8 cellular contexts compared by ENCODE assay signal in the genomic region with DNA sequence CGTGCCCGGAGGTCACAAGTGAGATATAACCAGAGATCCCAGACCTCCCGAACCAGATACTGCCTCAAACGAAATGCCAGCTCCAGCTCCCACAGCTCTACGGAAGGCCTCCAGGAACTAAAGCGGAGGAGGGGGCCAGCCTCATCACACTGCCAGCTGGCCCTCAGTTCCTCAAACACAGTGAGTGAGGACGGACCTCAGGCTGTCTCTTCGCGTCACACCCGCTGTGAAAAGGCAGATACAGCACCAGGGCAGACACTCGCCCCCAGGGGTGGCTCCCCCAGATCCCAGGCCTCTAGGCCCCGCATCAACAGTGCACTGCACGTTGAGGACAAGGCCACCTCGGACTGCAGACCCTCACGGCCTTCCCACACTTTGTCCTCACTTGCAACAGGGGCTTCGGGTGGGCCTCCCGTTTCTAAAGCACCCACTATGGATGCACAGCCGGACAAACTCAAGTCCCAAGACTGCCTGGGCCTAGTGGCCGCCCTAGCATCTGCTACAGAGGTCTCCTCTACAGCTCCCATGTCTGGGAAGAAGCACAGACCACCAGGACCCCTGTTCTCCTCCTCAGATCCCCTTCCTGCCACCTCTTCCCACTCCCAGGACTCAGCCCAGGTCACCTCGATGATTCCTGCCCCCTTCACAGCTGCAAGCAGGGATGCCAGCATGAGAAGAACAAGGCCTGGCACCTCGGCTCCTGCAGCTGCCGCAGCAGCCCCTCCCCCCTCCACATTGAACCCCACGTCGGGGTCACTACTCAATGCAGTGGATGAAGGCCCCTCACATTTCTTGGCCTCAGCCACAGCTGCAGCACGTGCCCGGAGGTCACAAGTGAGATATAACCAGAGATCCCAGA.
DNase-seq lines count a peak whose midpoint lies in the region; ATAC-seq, FAIRE-seq and TF ChIP-seq lines count a peak whose summit lies in the region.
"Not testable (repeated sequence)": the region's sequence is repeated elsewhere in the genome, so short reads cannot be mapped to it uniquely, and the experiment has no call there.

No MANE protein-coding gene starts in this region.

- CTCF ChIA-PET in CD8-positive, alpha-beta T cell (lab: Charles Lee); K562 (lab: Yijun Ruan, JAX; ENCODE audit: low intra/inter-chr PET ratio): not testable (repeated sequence)

- TF ChIP-seq CTCF in CD8-positive, alpha-beta T cell (IDR thresholded peaks at IDR 0.05); K562 (IDR thresholded peaks at IDR 0.05 in 2 of 3, conservative IDR thresholded peaks at IDR 0.05 in 1 of 3; ENCODE audit: insufficient read depth in 2 of 3, low read depth in 1 of 3, low read length in 3 of 3); osteocyte (IDR thresholded peaks at IDR 0.05): not testable (repeated sequence)

- H3K9me3 Mint-ChIP-seq in CD8-positive, alpha-beta T cell; osteocyte (ENCODE audit: unreplicated experiment): not testable (repeated sequence)

- not testable (repeated sequence) for TF ChIP-seq RAD21 in K562 (CRISPR knock-in tag; conservative IDR thresholded peaks at IDR 0.05 in 1 of 2, IDR thresholded peaks at IDR 0.05 in 1 of 2)

- not testable (repeated sequence) for H3K9me3 ChIP-seq in CD8-positive, alpha-beta T cell (ENCODE audit: low read length); K562 (replicated peaks; ENCODE audit: control insufficient read depth, insufficient read depth, low read depth, low read length)

- FAIRE-seq in HTR-8/SVneo (lab: Jason Lieb, UNC); K562 (lab: Jason Lieb, UNC): not testable (repeated sequence)

- peak; percentile 26 for TF ChIP-seq POLR2A in K562 (conservative IDR thresholded peaks at IDR 0.05)

- not testable (repeated sequence) for H3K4me2 ChIP-seq in K562 (ENCODE audit: insufficient read depth, low read length)

- in situ Hi-C loops in K562 (cut with MboI) = loop anchor here (25.0 kb wide), 1 partner anchor 730 kb away; no protein-coding TSS in a partner anchor

- not testable (repeated sequence) for H3K27me3 Mint-ChIP-seq in CD8-positive, alpha-beta T cell (ENCODE audit: low read depth); osteocyte (ENCODE audit: unreplicated experiment)

- not testable (repeated sequence) for H3K4me1 Mint-ChIP-seq in CD8-positive, alpha-beta T cell (ENCODE audit: low read depth); osteocyte (ENCODE audit: unreplicated experiment)

- BruUV-seq in K562 (replicated peaks; lab: Mats Ljungman, UMichigan) = not testable (repeated sequence)

- not testable (repeated sequence) for H3K9me1 ChIP-seq in K562 (ENCODE audit: control insufficient read depth, insufficient read depth, low read length)

- not testable (repeated sequence) for H3K79me2 ChIP-seq in K562 (ENCODE audit: control insufficient read depth, insufficient read depth, low read length)

- not testable (repeated sequence) for H3K4me3 Mint-ChIP-seq in CD8-positive, alpha-beta T cell; osteocyte (ENCODE audit: unreplicated experiment)

- not testable (repeated sequence) for TF ChIP-seq EP300 in K562 (IDR thresholded peaks at IDR 0.05; ENCODE audit: low read length)

- H3K4me3 ChIP-seq in CD8-positive, alpha-beta T cell (ENCODE audit: low read depth, low read length); K562: not testable (repeated sequence)

- peak in 3 of 7 experiments; percentile 9 to 39 (median 23) for DNase-seq in CD8-positive, alpha-beta T cell
- DNase-seq in HTR-8/SVneo (ENCODE audit: insufficient read length, low spot score) (peak; percentile 18), K562 (ENCODE audit: extremely low read depth in 1 of 4, low spot score in 3 of 4) (peak in 2 of 4 experiments; percentile 5), globus pallidus (ENCODE audit: low spot score) (peak; percentile 47), left kidney (ENCODE audit: low read depth, low spot score) (peak; percentile 96), osteocyte (ENCODE audit: extremely low spot score, unreplicated experiment) (peak; percentile 94)
- DNase-seq in activated CD4-positive, alpha-beta T cell treated with anti-CD3 and anti-CD28 coated beads for 48 hours = peak; percentile 10

- H2AFZ ChIP-seq in K562 (ENCODE audit: low read depth, low read length) = not testable (repeated sequence)

- H3K27me3 ChIP-seq in CD8-positive, alpha-beta T cell (ENCODE audit: insufficient read depth, low read length); K562 (ENCODE audit: control insufficient read depth in 2 of 2, insufficient read depth in 2 of 2, low read length in 2 of 2): not testable (repeated sequence)

- not testable (repeated sequence) for H3K4me1 ChIP-seq in CD8-positive, alpha-beta T cell (ENCODE audit: insufficient read depth, low read length); K562 (replicated peaks in 1 of 2; ENCODE audit: control insufficient read depth in 2 of 2, insufficient read depth in 2 of 2, low read length in 2 of 2)

- not testable (repeated sequence) for ATAC-seq in CD8-positive, alpha-beta T cell; K562

- intact Hi-C loops in CD8-positive, alpha-beta T cell (cut with DNase I, micrococcal nuclease) = loop anchor here in 1 of 2 experiments (5.0 kb wide), 1 partner anchor 275 kb away; no protein-coding TSS in a partner anchor
- intact Hi-C loops in K562 (cut with micrococcal nuclease) = not testable (repeated sequence)

- H3K27ac ChIP-seq in CD8-positive, alpha-beta T cell (ENCODE audit: low read depth, low read length); K562 (ENCODE audit: extremely low read depth, low read depth, low read length): not testable (repeated sequence)
- peak overlapping the region; percentile 64 for H3K27ac ChIP-seq in temporal lobe (ENCODE audit: low read depth, low read length)

- not testable (repeated sequence) for H3K36me3 ChIP-seq in CD8-positive, alpha-beta T cell (ENCODE audit: insufficient read depth, low read length); K562 (ENCODE audit: control insufficient read depth, insufficient read depth, low read length)

- peak overlapping the region; percentile 3 for H3K27ac Mint-ChIP-seq in CD8-positive, alpha-beta T cell
- H3K27ac Mint-ChIP-seq in osteocyte (ENCODE audit: unreplicated experiment) = not testable (repeated sequence)

- WGBS in K562 (ENCODE audit: insufficient coverage, low coverage, missing lambda C conversion rate) = 86% methylated on average over 26 of the region's 26 CpGs

- POLR2A ChIA-PET in CD8-positive, alpha-beta T cell (lab: Charles Lee) = not testable (repeated sequence)
- POLR2A ChIA-PET in K562 (lab: Yijun Ruan, JAX) = interaction anchor here (0.6 kb wide), 1 partner anchor 723 kb away, joined by 3 read pairs; no protein-coding TSS in a partner anchor

- H4K20me1 ChIP-seq in K562 (replicated peaks; ENCODE audit: control insufficient read depth, insufficient read depth, low read length) = not testable (repeated sequence)

- peaks cover 50% of the 10 kb centered on the region for H3K36me3 Mint-ChIP-seq in CD8-positive, alpha-beta T cell
- H3K36me3 Mint-ChIP-seq in osteocyte (ENCODE audit: unreplicated experiment) = peaks cover 21% of the 10 kb centered on the region

- peak overlapping the region in 1 of 2 experiments; percentile 18; a peak in 1 of 4 replicates for H3K9ac ChIP-seq in K562 (ENCODE audit: insufficient read depth in 1 of 2, low read depth in 2 of 2, low read length in 2 of 2)

TF ChIP-seq in K562, 482 proteins besides CTCF, POLR2A, EP300 and RAD21:
- TF ChIP-seq SUPT5H (IDR thresholded peaks at IDR 0.05) = peak; percentile 43
- 0 out of 2 replicates have a peak, but pooled peaks have one; percentile 9 for TF ChIP-seq NR4A1 (CRISPR knock-in tag; IDR thresholded peaks at IDR 0.05)
- not testable (repeated sequence) for TF ChIP-seq NR4A1 (tag; IDR thresholded peaks at IDR 0.05)
- TF ChIP-seq RBM22 (IDR thresholded peaks at IDR 0.05; ENCODE audit: low read depth, low read length, poor library complexity, severe bottlenecking) = peak; percentile 75
- peak; percentile 51; the same call in 1 of the 2 replicates for TF ChIP-seq POLR2G (IDR thresholded peaks at IDR 0.05; ENCODE audit: low read depth, low read length)
- peak; percentile 12 for TF ChIP-seq POLR2B (IDR thresholded peaks at IDR 0.05; ENCODE audit: low read depth, partially characterized antibody)
